Comparison of ENCODE assay signal across 9 cellular contexts in genomic region chr2:127508621-127509034, GRCh38. TPM values are rescaled to one million over a fixed set of nuclear protein-coding genes. Genes with fewer than 3 reads are reported as not detected.
DNase-seq lines count a peak whose midpoint lies in the region; ATAC-seq and TF ChIP-seq lines count a peak whose summit lies in the region.
"Had no signal": no experiment of that assay in that cellular context is flagged by ENCODE, and none has a peak within 500 bp of the region (broad histone marks: within the 10 kb centered on the region; RNA-seq: fewer than 3 reads in every experiment).

No MANE protein-coding gene starts in this region.

- H3K36me3 ChIP-seq in Panc1 (ENCODE audit: control insufficient read depth, insufficient read depth, low read length) (peaks cover 26% of the 10 kb centered on the region), uterus (no peaks in the 10 kb centered on the region)

- TF ChIP-seq CTCF in Panc1 (IDR thresholded peaks at IDR 0.05) (no peak), dorsolateral prefrontal cortex (IDR thresholded peaks at IDR 0.05 in 54 of 56, conservative IDR thresholded peaks at IDR 0.05 in 2 of 56; ENCODE audit: low read depth in 1 of 56, partially characterized antibody in 56 of 56) (no peak), uterus (IDR thresholded peaks at IDR 0.05) (no peak)

- H3K27me3 Mint-ChIP-seq in memory B cell (no peaks in the 10 kb centered on the region), T-helper 17 cell (no peaks in the 10 kb centered on the region)

- H3K4me1 Mint-ChIP-seq in memory B cell (peaks cover 44% of the 10 kb centered on the region), T-helper 17 cell (peaks cover 43% of the 10 kb centered on the region)

- H3K9me3 Mint-ChIP-seq in memory B cell = no peaks in the 10 kb centered on the region
- H3K9me3 Mint-ChIP-seq: neural crest cell had no signal

- POLR2A ChIA-PET in HEK293T (lab: Yijun Ruan, JAX) = interaction anchor here (3.3 kb wide), 1 partner anchor 18 kb away, joined by 33 read pairs; the partner anchor contains the start of gene IWS1
- POLR2A ChIA-PET in Panc1 (lab: Charles Lee) = interaction anchor here (0.8 kb wide), 1 partner anchor 92 kb away, joined by 3 read pairs; no protein-coding TSS in a partner anchor

- TF ChIP-seq POLR2A in uterus (IDR thresholded peaks at IDR 0.05) = no peak

- no peaks in the 10 kb centered on the region for H3K27me3 ChIP-seq in Panc1 (ENCODE audit: control insufficient read depth, insufficient read depth, low read length)
- H3K27me3 ChIP-seq in dorsolateral prefrontal cortex = no peaks in the 10 kb centered on the region
- H3K27me3 ChIP-seq in uterus = no peaks in the 10 kb centered on the region

- H3K9me3 ChIP-seq in Panc1 (ENCODE audit: control insufficient read depth, insufficient read depth, low read depth, low read length) (no peaks in the 10 kb centered on the region), uterus (no peaks in the 10 kb centered on the region), T-helper 17 cell (ENCODE audit: control insufficient read depth, low read length, poor library complexity, severe bottlenecking) (no peaks in the 10 kb centered on the region)

- BruUV-seq in Panc1 (replicated peaks; lab: Mats Ljungman, UMichigan) = no TSS peak

- H3K27ac ChIP-seq in Panc1 (ENCODE audit: low read length) (peak overlapping the region; percentile 73), dorsolateral prefrontal cortex (peak overlapping the region in 56 of 59 donors; percentile 0 to 97 (median 66)), uterus (peak overlapping the region; percentile 37 to 51)

- H3K4me3 ChIP-seq in Panc1 (ENCODE audit: low read depth in 2 of 2, low read length in 2 of 2) (no peak overlapping the region), dorsolateral prefrontal cortex (peak overlapping the region in 8 of 59 donors; percentile 0 to 27 (median 10)), uterus (no peak overlapping the region)

- in situ Hi-C loops in Panc1 (cut with HindIII; ENCODE audit: low pct_unique_long_range_greater_than_20kb, low sequenced_read_pairs) = no loop called here

- CTCF ChIA-PET in HEK293T (lab: Yijun Ruan, JAX) (no interaction called here), Panc1 (lab: Charles Lee) (no interaction called here)

- no peak overlapping the region for H3K4me3 Mint-ChIP-seq in memory B cell
- H3K4me3 Mint-ChIP-seq in T-helper 17 cell = no peak overlapping the region
- H3K4me3 Mint-ChIP-seq: neural crest cell had no signal

- H3K4me1 ChIP-seq in Panc1 (ENCODE audit: control insufficient read depth, insufficient read depth, low read length) = peaks cover 45% of the 10 kb centered on the region
- H3K4me1 ChIP-seq in uterus = peaks cover 0 to 5% of the 10 kb centered on the region in 2 donors

- DNase-seq in COLO668 (lab: John Stamatoyannopoulos, UW; ENCODE audit: unreplicated experiment) = peak; percentile 49
- DNase-seq in HEK293T (ENCODE audit: extremely low spot score) = peak; percentile 69
- DNase-seq in Panc1 (ENCODE audit: low read depth, low spot score) = peak; percentile 81
- peak in 9 of 10 donors; percentile 48 to 88 (median 76) for DNase-seq in dorsolateral prefrontal cortex
- no peak for DNase-seq in memory B cell (ENCODE audit: low spot score in 2 of 2)
- peak; percentile 48 to 68 for DNase-seq in uterus
- no peak for DNase-seq in T-helper 17 cell

- ATAC-seq in Panc1 (peak; percentile 94), memory B cell (ENCODE audit: low read depth) (peak; percentile 37), HG02973 (IDR thresholded peaks at IDR 0.05; ENCODE audit: unreplicated experiment) (no peak), T-helper 17 cell (no peak)

- H3K36me3 Mint-ChIP-seq in memory B cell = peaks cover 24% of the 10 kb centered on the region
- peaks cover 8% of the 10 kb centered on the region for H3K36me3 Mint-ChIP-seq in T-helper 17 cell (ENCODE audit: low read depth)

- intact Hi-C loops in Panc1 (cut with micrococcal nuclease; ENCODE audit: unreplicated experiment) = no loop called here
- intact Hi-C loops in dorsolateral prefrontal cortex (cut with DNase I) = no loop called here
- intact Hi-C loops in uterus (cut with DNase I; ENCODE audit: low total_unique reads) = no loop called here

- H3K27ac Mint-ChIP-seq in memory B cell = peak overlapping the region; percentile 42
- no peak overlapping the region for H3K27ac Mint-ChIP-seq in T-helper 17 cell

TF ChIP-seq in HEK293T, 16 proteins besides CTCF, POLR2A, EP300 and RAD21:
- no peak for TF ChIP-seq NFRKB (IDR thresholded peaks at IDR 0.05)
- peak; percentile 32; the same call in 1 of the 2 replicates for TF ChIP-seq CTBP1 (IDR thresholded peaks at IDR 0.05; ENCODE audit: borderline replicate concordance)
- TF ChIP-seq PKNOX1 (IDR thresholded peaks at IDR 0.05) = peak; percentile 63
- no peak for TF ChIP-seq ELF4 (IDR thresholded peaks at IDR 0.05)
- no peak for TF ChIP-seq FOXM1 (IDR thresholded peaks at IDR 0.05; ENCODE audit: borderline replicate concordance)
- no peak for TF ChIP-seq FOXA1 (IDR thresholded peaks at IDR 0.05)
- TF ChIP-seq SUZ12 (IDR thresholded peaks at IDR 0.05) = no peak

RNA-seq across cellular contexts. Expression of gene IWS1, which starts 17.7 kb away (rescaled TPM):
- total RNA-seq in Panc1 (2021; ENCODE audit: unreplicated experiment) = 48.6 TPM
- 42.4 TPM for polyA plus RNA-seq in Panc1 (2012; ENCODE audit: insufficient read length)
- 10 to 100 TPM; 25.8 to 64.1 (median 37.6) TPM for total RNA-seq in dorsolateral prefrontal cortex
- total RNA-seq in uterus = 10 to 100 TPM in 3 of 4 donors, 1 to 10 TPM in 1; 8.5 to 47.4 (median 33.1) TPM
- total RNA-seq in T-helper 17 cell = 10 to 100 TPM; 26.4 TPM

RNA-seq across cellular contexts. Expression of gene MYO7B, which starts 26.9 kb away (rescaled TPM):
- total RNA-seq in Panc1 (2021; ENCODE audit: unreplicated experiment) = 0.15 TPM
- polyA plus RNA-seq in Panc1 (2012; ENCODE audit: insufficient read length) = 0.12 TPM
- 1 to 10 TPM in 28 of 120 experiments, under 1 TPM in 84, not detected in 8; 0.08 to 3.0 (median 0.52) TPM for total RNA-seq in dorsolateral prefrontal cortex
- total RNA-seq in uterus = under 1 TPM; 0.21 to 0.48 (median 0.28) TPM
- under 1 TPM; 0.23 to 0.75 TPM for total RNA-seq in T-helper 17 cell

Comparison
In these comparisons a context has a peak if more than half of its experiments do, and no peak if none do; other contexts are left out.
1. DNase-seq: peak in COLO668 (single experiment), HEK293T (single experiment), Panc1 (single experiment), dorsolateral prefrontal cortex (9 of 10) and uterus (2 of 2); none in memory B cell (0 of 2) and T-helper 17 cell (0 of 3).
2. ATAC-seq: peak in Panc1 (single experiment) and memory B cell (single experiment); none in HG02973 (single experiment) and T-helper 17 cell (single experiment).
3. Peak in every context shown above with its lines, with median percentiles within 50 percentile points of each other: H3K27ac ChIP-seq.